25 cellular contexts compared by ENCODE assay signal in the genomic region with DNA sequence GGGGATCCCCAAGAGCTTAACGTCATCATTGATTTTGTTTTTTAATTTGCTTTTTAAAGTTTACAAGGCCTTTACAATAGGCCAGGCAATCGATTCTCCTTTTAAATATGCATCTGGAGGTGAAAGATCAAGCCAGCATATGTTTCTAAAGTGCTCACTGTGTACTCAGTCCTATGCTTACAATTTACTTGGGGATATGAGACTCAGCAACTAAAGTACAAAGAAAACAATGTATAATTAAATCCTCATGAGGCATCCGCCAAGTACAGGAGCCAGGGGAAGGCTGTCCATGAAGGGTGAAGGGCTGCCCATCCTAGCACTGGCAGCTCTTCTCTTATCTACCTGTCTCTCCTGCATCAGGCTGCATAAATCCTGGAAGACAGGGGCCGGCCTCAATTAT. TPM values are rescaled to one million over a fixed set of nuclear protein-coding genes. Genes with fewer than 3 reads are reported as not detected.
DNase-seq lines count a peak whose midpoint lies in the region; TF ChIP-seq lines count a peak whose summit lies in the region.
"Had no signal": no experiment of that assay in that cellular context is flagged by ENCODE, and none has a peak within 500 bp of the region (broad histone marks: within the 10 kb centered on the region; RNA-seq: fewer than 3 reads in every experiment).

No MANE protein-coding gene starts in this region.

- peak overlapping the region; percentile 49 for H3K27ac ChIP-seq in VCaP
- H3K27ac ChIP-seq in suprapubic skin = no peak overlapping the region
- H3K27ac ChIP-seq: RWPE1 had no signal

- WGBS in suprapubic skin = 90% methylated on average over 4 of the region's 4 CpGs

- no peaks in the 10 kb centered on the region for H3K27me3 ChIP-seq in suprapubic skin

- TF ChIP-seq CTCF in HFF-Myc (IDR thresholded peaks at IDR 0.05; ENCODE audit: low read depth, low read length, missing control alignments) (no peak), VCaP (conservative IDR thresholded peaks at IDR 0.05) (no peak), glutamatergic neuron (IDR thresholded peaks at IDR 0.05; ENCODE audit: partially characterized antibody, unreplicated experiment) (no peak), suprapubic skin (IDR thresholded peaks at IDR 0.05) (no peak)

- peak; percentile 25 for DNase-seq in HFF-Myc (ENCODE audit: extremely low read depth, low read depth)
- peak; percentile 48 for DNase-seq in NCI-H146 (lab: John Stamatoyannopoulos, UW)
- DNase-seq in glutamatergic neuron = no peak
- DNase-seq in suprapubic skin (ENCODE audit: low spot score in 2 of 2) = no peak
- no peak for DNase-seq in NAMALWA (ENCODE audit: low spot score)
- DNase-seq in anterior cingulate cortex (lab: John Stamatoyannopoulos, UW) = no peak
- DNase-seq: C1 segment of cervical spinal cord; CD4-positive, alpha-beta memory T cell; COR-L47; DMS53; H9; HFFc6; KBM-7; MV-4-11; NCI-H1694 treated with DMSO at 0.1 percent for 48 hours; NCI-H2081; NCI-H2171 treated with DMSO at 0.1 percent for 48 hours; NCI-H345; NCI-H510A treated with DMSO at 0.1 percent for 48 hours; NCI-H82; SHP77; SW 1271 had no signal

- H3K36me3 ChIP-seq in suprapubic skin = no peaks in the 10 kb centered on the region

- H3K4me1 ChIP-seq in suprapubic skin = no peaks in the 10 kb centered on the region

- no peaks in the 10 kb centered on the region for H3K36me3 Mint-ChIP-seq in glutamatergic neuron (ENCODE audit: unreplicated experiment)

- peak overlapping the region; percentile 1 for H3K27ac Mint-ChIP-seq in glutamatergic neuron (ENCODE audit: unreplicated experiment)
- H3K27ac Mint-ChIP-seq: GM23338, H9, HFFc6 had no signal

- TF ChIP-seq EP300 in suprapubic skin (IDR thresholded peaks at IDR 0.05) = no peak

- no peaks in the 10 kb centered on the region for H3K9me3 ChIP-seq in suprapubic skin

- H3K27me3 Mint-ChIP-seq in glutamatergic neuron (ENCODE audit: unreplicated experiment) = peaks cover 2% of the 10 kb centered on the region
- H3K27me3 Mint-ChIP-seq: CD4-positive, alpha-beta memory T cell had no signal

- peaks cover 4% of the 10 kb centered on the region for H3K9me3 Mint-ChIP-seq in glutamatergic neuron (ENCODE audit: unreplicated experiment)
- H3K9me3 Mint-ChIP-seq: CD4-positive, alpha-beta memory T cell; GM23338; H9; HFFc6 had no signal

- peaks cover 26% of the 10 kb centered on the region for H3K4me1 Mint-ChIP-seq in glutamatergic neuron (ENCODE audit: low read depth, unreplicated experiment)
- H3K4me1 Mint-ChIP-seq: GM23338, H9 had no signal

- TF ChIP-seq POLR2A in suprapubic skin (IDR thresholded peaks at IDR 0.05) = no peak

- no peak overlapping the region for H3K4me3 ChIP-seq in HFF-Myc (replicated peaks; ENCODE audit: low read depth, low read length)
- no peak overlapping the region for H3K4me3 ChIP-seq in suprapubic skin
- H3K4me3 ChIP-seq: GM23338 had no signal

- H3K4me3 Mint-ChIP-seq in glutamatergic neuron (ENCODE audit: unreplicated experiment) = peak overlapping the region; percentile 48
- H3K4me3 Mint-ChIP-seq: CD4-positive, alpha-beta memory T cell; GM23338; H9; HFFc6 had no signal

RNA-seq across cellular contexts. Expression of gene CCDC92, which starts 11.8 kb away (rescaled TPM):
- total RNA-seq in glutamatergic neuron (ENCODE audit: unreplicated experiment) = 96.2 TPM
- total RNA-seq in suprapubic skin = 10 to 100 TPM in 2 of 4 donors, 1 to 10 TPM in 2; 6.5 to 17.1 (median 10.6) TPM

RNA-seq across cellular contexts. Expression of gene ZNF664, which starts 12.2 kb away (rescaled TPM):
- total RNA-seq in glutamatergic neuron (ENCODE audit: unreplicated experiment) = 310 TPM
- total RNA-seq in suprapubic skin = 10 to 100 TPM; 29.6 to 39.6 (median 32.8) TPM

Comparison
In these comparisons a context has a peak if more than half of its experiments do, and no peak if none do; other contexts are left out.
1. DNase-seq: peak in HFF-Myc (single experiment) and NCI-H146 (single experiment); none in glutamatergic neuron (single experiment), suprapubic skin (0 of 2), NAMALWA (single experiment) and anterior cingulate cortex (0 of 58).